19 cellular contexts compared by ENCODE assay signal in genomic region chr7:45927724-45928123, GRCh38. TPM values are rescaled to one million over a fixed set of nuclear protein-coding genes. Genes with fewer than 3 reads are reported as not detected.
"Had no signal": no experiment of that assay in that cellular context is flagged by ENCODE, and none has a peak within 500 bp of the region (broad histone marks: within the 10 kb centered on the region; RNA-seq: fewer than 3 reads in every experiment).

No MANE protein-coding gene starts in this region.

- ATAC-seq: lower lobe of right lung, right cardiac atrium had no signal

- H3K9me3 Mint-ChIP-seq: stimulated activated naive CD8-positive, alpha-beta T cell treated with anti-CD3 and anti-CD28 coated beads, Interleukin-15, Interleukin-2, amounts not matched to agents 100 ng/mL and 50 ng/mL, for 24 hours had no signal

- H3K4me3 Mint-ChIP-seq: stimulated activated naive CD8-positive, alpha-beta T cell treated with anti-CD3 and anti-CD28 coated beads, Interleukin-15, Interleukin-2, amounts not matched to agents 100 ng/mL and 50 ng/mL, for 24 hours had no signal

- H3K4me3 ChIP-seq: cardiac muscle cell, esophagus muscularis mucosa, lower lobe of right lung, spleen, upper lobe of left lung had no signal

- DNase-seq: activated CD4-positive, CD25-positive, alpha-beta regulatory T cell treated with anti-CD3 and anti-CD28 coated beads, Interleukin-2, amount 50 U/mL, for 72 hours; activated effector memory CD4-positive, alpha-beta T cell treated with anti-CD3 and anti-CD28 coated beads, Interleukin-2, amount 50 U/mL, for 16 hours; activated T-cell treated with anti-CD3 and anti-CD28 coated beads for 4 hours; glutamatergic neuron; lower lobe of right lung; midbrain; right cardiac atrium; spleen; stimulated activated CD4-positive, alpha-beta T cell treated with anti-CD3 and anti-CD28 coated beads, Interleukin-2, amount 100 ng/mL, for 24 hours; upper lobe of left lung had no signal

- H3K27ac ChIP-seq: cardiac muscle cell, esophagus muscularis mucosa, lower lobe of right lung, neutrophil, spleen, upper lobe of left lung had no signal

- H3K27ac Mint-ChIP-seq: progenitor cell of endocrine pancreas; stimulated activated naive CD8-positive, alpha-beta T cell treated with anti-CD3 and anti-CD28 coated beads, Interleukin-15, Interleukin-2, amounts not matched to agents 100 ng/mL and 50 ng/mL, for 24 hours had no signal

- FAIRE-seq: colon had no signal

- H3K36me3 ChIP-seq: cardiac muscle cell, esophagus muscularis mucosa, lower lobe of right lung, neutrophil, spleen, upper lobe of left lung had no signal

- H3K9me3 ChIP-seq: neutrophil, spleen, upper lobe of left lung had no signal

- H3K27me3 ChIP-seq: cardiac muscle cell, upper lobe of left lung had no signal

RNA-seq across cellular contexts. Expression of gene IGFBP1, which starts 39.4 kb away (rescaled TPM):
- total RNA-seq: esophagus muscularis mucosa, lower lobe of right lung had no signal
- polyA plus RNA-seq: cardiac muscle cell had no signal

RNA-seq across cellular contexts. Expression of gene CCDC201, which starts 54.8 kb away (rescaled TPM):
- total RNA-seq: cardiac muscle cell, esophagus muscularis mucosa, fibroblast of villous mesenchyme, lower lobe of right lung, progenitor cell of endocrine pancreas, right cardiac atrium, spleen, temporal lobe, upper lobe of left lung had no signal
- polyA plus RNA-seq: adipose tissue, cardiac muscle cell, right cardiac atrium, spleen had no signal
